Comparison of ENCODE assay signal across 15 cellular contexts in genomic region chr7:100349757-100350156, GRCh38. TPM values are rescaled to one million over a fixed set of nuclear protein-coding genes. Genes with fewer than 3 reads are reported as not detected.
"Had no signal": no experiment of that assay in that cellular context is flagged by ENCODE, and none has a peak within 500 bp of the region (broad histone marks: within the 10 kb centered on the region; RNA-seq: fewer than 3 reads in every experiment).

No MANE protein-coding gene starts in this region.

- H3K4me3 Mint-ChIP-seq: dendritic cell treated with granulocyte-macrophage colony-stimulating factor and Interleukin-4, amounts not matched to agents 40 ng/mL and 50 ng/mL, for 4 days had no signal

- DNase-seq: activated gamma-delta T cell; amniotic stem cell; body of pancreas; central memory CD4-positive, alpha-beta T cell; hypothalamus; lower lobe of right lung; midbrain; SJCRH30; stimulated activated naive CD4-positive, alpha-beta T cell; T1000; upper lobe of left lung had no signal

- H3K9me3 ChIP-seq: body of pancreas, lower lobe of right lung, SJCRH30, upper lobe of left lung had no signal

- H3K27ac ChIP-seq: body of pancreas, lower lobe of right lung, SJCRH30, upper lobe of left lung, VCaP had no signal

- H3K4me3 ChIP-seq: body of pancreas, lower lobe of right lung, SJCRH30, smooth muscle cell, upper lobe of left lung had no signal

- H3K27me3 Mint-ChIP-seq: dendritic cell treated with granulocyte-macrophage colony-stimulating factor and Interleukin-4, amounts not matched to agents 40 ng/mL and 50 ng/mL, for 4 days had no signal

- ATAC-seq: body of pancreas, lower lobe of right lung had no signal

- H3K4me1 ChIP-seq: SJCRH30 had no signal

- H3K27ac Mint-ChIP-seq: dendritic cell treated with granulocyte-macrophage colony-stimulating factor and Interleukin-4, amounts not matched to agents 40 ng/mL and 50 ng/mL, for 4 days had no signal

- H3K9me3 Mint-ChIP-seq: dendritic cell treated with granulocyte-macrophage colony-stimulating factor and Interleukin-4, amounts not matched to agents 40 ng/mL and 50 ng/mL, for 4 days had no signal

- H3K27me3 ChIP-seq: body of pancreas, SJCRH30, upper lobe of left lung had no signal

RNA-seq across cellular contexts. Expression of gene SPDYE3, which starts 42.3 kb away (rescaled TPM):
- total RNA-seq: body of pancreas, glomerular endothelial cell, lower lobe of right lung, smooth muscle cell, upper lobe of left lung had no signal
